ENCODE assay signal across 1 cellular context in genomic region chr6:43477235-43478007, GRCh38.
A peak's percentile ranks its signal among the peaks of the same experiment; 100 is the strongest.
TF ChIP-seq lines count a peak whose summit lies in the region.

TSS of gene TJAP1 (plus strand) at chr6:43477570. CDS start at chr6:43499002, 21,432 bp downstream.

TF ChIP-seq in SK-N-SH, 30 proteins besides CTCF, POLR2A, EP300 and RAD21 (continued from another document):
- TF ChIP-seq PBX3 (IDR thresholded peaks at IDR 0.05) (peak; percentile 47), GATA2 (CRISPR knock-in tag; IDR thresholded peaks at IDR 0.05) (0 out of 2 replicates have a peak, but pooled peaks have one; percentile 14), TAF1 (IDR thresholded peaks at IDR 0.05; ENCODE audit: borderline replicate concordance, low read depth, low read length) (peak; percentile 97), POLR2AphosphoS5 (IDR thresholded peaks at IDR 0.05; ENCODE audit: low read depth, low read length) (peak; percentile 89), RFX5 (IDR thresholded peaks at IDR 0.05; ENCODE audit: low read length) (no peak), ELF1 (IDR thresholded peaks at IDR 0.05) (no peak), SIN3A (IDR thresholded peaks at IDR 0.05; ENCODE audit: borderline replicate concordance, low read depth, low read length) (no peak), CHD2 (IDR thresholded peaks at IDR 0.05; ENCODE audit: low read length, partially characterized antibody) (peak; percentile 78), YY1 (IDR thresholded peaks at IDR 0.05; ENCODE audit: low read depth) (peak; percentile 95), MXI1 (IDR thresholded peaks at IDR 0.05; ENCODE audit: low read depth, low read length) (peak; percentile 32; the same call in 1 of the 2 replicates), EZH2phosphoT487 (IDR thresholded peaks at IDR 0.05; ENCODE audit: borderline replicate concordance, low read depth) (no peak), RXRA (IDR thresholded peaks at IDR 0.05; ENCODE audit: borderline replicate concordance, low read depth) (no peak), FOXJ3 (CRISPR knock-in tag; IDR thresholded peaks at IDR 0.05) (no peak), TEAD4 (IDR thresholded peaks at IDR 0.05; ENCODE audit: borderline replicate concordance, insufficient read depth) (no peak), NFIC (IDR thresholded peaks at IDR 0.05; ENCODE audit: borderline replicate concordance) (no peak), FOSL2 (IDR thresholded peaks at IDR 0.05; ENCODE audit: borderline replicate concordance, low read depth) (no peak)
- TF ChIP-seq, protein P1, sequence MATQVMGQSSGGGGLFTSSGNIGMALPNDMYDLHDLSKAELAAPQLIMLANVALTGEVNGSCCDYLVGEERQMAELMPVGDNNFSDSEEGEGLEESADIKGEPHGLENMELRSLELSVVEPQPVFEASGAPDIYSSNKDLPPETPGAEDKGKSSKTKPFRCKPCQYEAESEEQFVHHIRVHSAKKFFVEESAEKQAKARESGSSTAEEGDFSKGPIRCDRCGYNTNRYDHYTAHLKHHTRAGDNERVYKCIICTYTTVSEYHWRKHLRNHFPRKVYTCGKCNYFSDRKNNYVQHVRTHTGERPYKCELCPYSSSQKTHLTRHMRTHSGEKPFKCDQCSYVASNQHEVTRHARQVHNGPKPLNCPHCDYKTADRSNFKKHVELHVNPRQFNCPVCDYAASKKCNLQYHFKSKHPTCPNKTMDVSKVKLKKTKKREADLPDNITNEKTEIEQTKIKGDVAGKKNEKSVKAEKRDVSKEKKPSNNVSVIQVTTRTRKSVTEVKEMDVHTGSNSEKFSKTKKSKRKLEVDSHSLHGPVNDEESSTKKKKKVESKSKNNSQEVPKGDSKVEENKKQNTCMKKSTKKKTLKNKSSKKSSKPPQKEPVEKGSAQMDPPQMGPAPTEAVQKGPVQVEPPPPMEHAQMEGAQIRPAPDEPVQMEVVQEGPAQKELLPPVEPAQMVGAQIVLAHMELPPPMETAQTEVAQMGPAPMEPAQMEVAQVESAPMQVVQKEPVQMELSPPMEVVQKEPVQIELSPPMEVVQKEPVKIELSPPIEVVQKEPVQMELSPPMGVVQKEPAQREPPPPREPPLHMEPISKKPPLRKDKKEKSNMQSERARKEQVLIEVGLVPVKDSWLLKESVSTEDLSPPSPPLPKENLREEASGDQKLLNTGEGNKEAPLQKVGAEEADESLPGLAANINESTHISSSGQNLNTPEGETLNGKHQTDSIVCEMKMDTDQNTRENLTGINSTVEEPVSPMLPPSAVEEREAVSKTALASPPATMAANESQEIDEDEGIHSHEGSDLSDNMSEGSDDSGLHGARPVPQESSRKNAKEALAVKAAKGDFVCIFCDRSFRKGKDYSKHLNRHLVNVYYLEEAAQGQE (IDR thresholded peaks at IDR 0.05; ENCODE audit: low read depth, low read length), result 0 out of 2 replicates have a peak, but pooled peaks have one; percentile 31
